10 cellular contexts compared by ENCODE assay signal in genomic region chr3:59451800-59452741, GRCh38.
DNase-seq lines count a peak whose midpoint lies in the region; ATAC-seq and TF ChIP-seq lines count a peak whose summit lies in the region.
"Had no signal": no experiment of that assay in that cellular context is flagged by ENCODE, and none has a peak within 500 bp of the region (broad histone marks: within the 10 kb centered on the region; RNA-seq: fewer than 3 reads in every experiment).

No MANE protein-coding gene starts in this region.

- H3K36me3 Mint-ChIP-seq in activated naive CD4-positive, alpha-beta T cell treated with anti-CD3 and anti-CD28 coated beads, Interleukin-2, amount 50 U/mL, for 24 hours = peaks cover 4% of the 10 kb centered on the region
- no peaks in the 10 kb centered on the region for H3K36me3 Mint-ChIP-seq in GM23338 (ENCODE audit: low read depth)

- H3K9me2 ChIP-seq in OCI-LY1 (ENCODE audit: low read depth, low read length) (no peaks in the 10 kb centered on the region), GM23338 (ENCODE audit: insufficient read depth) (no peaks in the 10 kb centered on the region)

- H3K79me2 ChIP-seq in OCI-LY1 (ENCODE audit: insufficient read depth, low read length) (no peaks in the 10 kb centered on the region), GM23338 (replicated peaks; ENCODE audit: insufficient read depth) (no peaks in the 10 kb centered on the region)

- H3K27me3 ChIP-seq in OCI-LY1 (ENCODE audit: insufficient read depth, low read length) = no peaks in the 10 kb centered on the region
- H3K27me3 ChIP-seq in effector memory CD4-positive, alpha-beta T cell (replicated peaks; ENCODE audit: control insufficient read depth, insufficient read depth, low read length, poor library complexity, severe bottlenecking) = no peaks in the 10 kb centered on the region
- no peaks in the 10 kb centered on the region for H3K27me3 ChIP-seq in upper lobe of right lung
- H3K27me3 ChIP-seq in GM23338 (ENCODE audit: insufficient read depth) = no peaks in the 10 kb centered on the region

- TF ChIP-seq CTCF in OCI-LY1 (IDR thresholded peaks at IDR 0.05; ENCODE audit: low read length) (no peak), upper lobe of right lung (IDR thresholded peaks at IDR 0.05) (no peak), GM23338 (conservative IDR thresholded peaks at IDR 0.05; ENCODE audit: low read depth in 2 of 2) (no peak)

- peaks cover 6% of the 10 kb centered on the region for H3K9me3 Mint-ChIP-seq in activated naive CD4-positive, alpha-beta T cell treated with anti-CD3 and anti-CD28 coated beads, Interleukin-2, amount 50 U/mL, for 24 hours
- H3K9me3 Mint-ChIP-seq in GM23338 = no peaks in the 10 kb centered on the region

- peak overlapping the region; percentile 56 for H3K4me2 ChIP-seq in OCI-LY1 (ENCODE audit: low read length)
- no peak overlapping the region for H3K4me2 ChIP-seq in GM23338
- H3K4me2 ChIP-seq: PC-9 had no signal

- H3K27ac ChIP-seq in OCI-LY1 (ENCODE audit: low read depth, low read length, poor library complexity, severe bottlenecking) (peak overlapping the region; percentile 94), upper lobe of right lung (peak overlapping the region; percentile 15), GM23338 (ENCODE audit: low read depth) (no peak overlapping the region)
- H3K27ac ChIP-seq in effector memory CD4-positive, alpha-beta T cell (ENCODE audit: insufficient read depth, low read length, poor library complexity, severe bottlenecking) = peak overlapping the region; percentile 76
- H3K27ac ChIP-seq: PC-9 had no signal

- H3K4me1 Mint-ChIP-seq in activated naive CD4-positive, alpha-beta T cell treated with anti-CD3 and anti-CD28 coated beads, Interleukin-2, amount 50 U/mL, for 24 hours = peaks cover 74% of the 10 kb centered on the region
- H3K4me1 Mint-ChIP-seq in GM23338 = no peaks in the 10 kb centered on the region

- no peaks in the 10 kb centered on the region for H3F3A ChIP-seq in OCI-LY1 (ENCODE audit: insufficient read depth, low read length)
- H3F3A ChIP-seq in GM23338 (replicated peaks; ENCODE audit: low read depth) = no peaks in the 10 kb centered on the region

- no peaks in the 10 kb centered on the region for H3K36me3 ChIP-seq in OCI-LY1 (ENCODE audit: insufficient read depth, low read length)
- H3K36me3 ChIP-seq in effector memory CD4-positive, alpha-beta T cell (ENCODE audit: control insufficient read depth, insufficient read depth, low read length) = no peaks in the 10 kb centered on the region
- no peaks in the 10 kb centered on the region for H3K36me3 ChIP-seq in upper lobe of right lung
- H3K36me3 ChIP-seq in GM23338 (ENCODE audit: insufficient read depth) = no peaks in the 10 kb centered on the region

- H4K20me1 ChIP-seq in OCI-LY1 (ENCODE audit: insufficient read depth, low read length) (no peaks in the 10 kb centered on the region), GM23338 (replicated peaks; ENCODE audit: insufficient read depth) (no peaks in the 10 kb centered on the region)

- H3K9me3 ChIP-seq in OCI-LY1 (ENCODE audit: low read length) (no peaks in the 10 kb centered on the region), upper lobe of right lung (no peaks in the 10 kb centered on the region)
- H3K9me3 ChIP-seq in effector memory CD4-positive, alpha-beta T cell (ENCODE audit: control insufficient read depth, low read length) = no peaks in the 10 kb centered on the region

- peak overlapping the region; percentile 53 for H3K9ac ChIP-seq in OCI-LY1 (ENCODE audit: low read length)

- no peaks in the 10 kb centered on the region for H3K27me3 Mint-ChIP-seq in activated naive CD4-positive, alpha-beta T cell treated with anti-CD3 and anti-CD28 coated beads, Interleukin-2, amount 50 U/mL, for 24 hours
- H3K27me3 Mint-ChIP-seq in GM23338 (ENCODE audit: insufficient read depth, low read depth, poor library complexity) = no peaks in the 10 kb centered on the region

- intact Hi-C loops in upper lobe of right lung (cut with DNase I) = no loop called here

- peak overlapping the region; percentile 97 for H3K27ac Mint-ChIP-seq in activated naive CD4-positive, alpha-beta T cell treated with anti-CD3 and anti-CD28 coated beads, Interleukin-2, amount 50 U/mL, for 24 hours
- H3K27ac Mint-ChIP-seq in GM23338 = no peak overlapping the region

- no peak for DNase-seq in activated naive CD4-positive, alpha-beta T cell treated with anti-CD3 and anti-CD28 coated beads, Interleukin-2, amount 50 U/mL, for 16 hours
- peak in 1 of 3 donors; percentile 6 for DNase-seq in effector memory CD4-positive, alpha-beta T cell
- no peak for DNase-seq in upper lobe of right lung
- DNase-seq in NCI-H510A (lab: John Stamatoyannopoulos, UW) = no peak
- DNase-seq in NCI-H1092 treated with DMSO at 0.1 percent for 48 hours (lab: John Stamatoyannopoulos, UW) = no peak
- DNase-seq in GM23338 (ENCODE audit: low spot score) = no peak
- DNase-seq: left colon, PC-9 had no signal

- peaks cover 28% of the 10 kb centered on the region for H3K4me1 ChIP-seq in OCI-LY1 (ENCODE audit: insufficient read depth, low read length, severe bottlenecking)
- peaks cover 30% of the 10 kb centered on the region for H3K4me1 ChIP-seq in effector memory CD4-positive, alpha-beta T cell (ENCODE audit: control insufficient read depth, insufficient read depth, low read length, poor library complexity, severe bottlenecking)
- peaks cover 5% of the 10 kb centered on the region for H3K4me1 ChIP-seq in upper lobe of right lung
- no peaks in the 10 kb centered on the region for H3K4me1 ChIP-seq in GM23338 (ENCODE audit: insufficient read depth)

- H2AFZ ChIP-seq in OCI-LY1 (ENCODE audit: low read length) (no peak overlapping the region), GM23338 (no peak overlapping the region)
- H2AFZ ChIP-seq: PC-9 had no signal

- H3K4me3 ChIP-seq in OCI-LY1 (ENCODE audit: low read depth, low read length, poor library complexity, severe bottlenecking) = peak overlapping the region; percentile 32
- H3K4me3 ChIP-seq in effector memory CD4-positive, alpha-beta T cell (ENCODE audit: insufficient read depth, low read depth, low read length, poor library complexity, severe bottlenecking) = no peak overlapping the region
- no peak overlapping the region for H3K4me3 ChIP-seq in upper lobe of right lung
- no peak overlapping the region for H3K4me3 ChIP-seq in GM23338
- H3K4me3 ChIP-seq: PC-9 had no signal

- ATAC-seq in upper lobe of right lung (no peak), GM23338 (no peak)

- H3K4me3 Mint-ChIP-seq in activated naive CD4-positive, alpha-beta T cell treated with anti-CD3 and anti-CD28 coated beads, Interleukin-2, amount 50 U/mL, for 24 hours = peak overlapping the region; percentile 77
- H3K4me3 Mint-ChIP-seq in GM23338 = no peak overlapping the region

TF ChIP-seq in GM23338, 12 proteins besides CTCF, POLR2A, EP300 and RAD21 (continues in another document):
- TF ChIP-seq REST (IDR thresholded peaks at IDR 0.05; ENCODE audit: unreplicated experiment) (no peak), STAT1 (IDR thresholded peaks at IDR 0.05; ENCODE audit: unreplicated experiment) (no peak), EZH2 (IDR thresholded peaks at IDR 0.05; ENCODE audit: low read depth, unreplicated experiment) (no peak), ZNF114 (CRISPR knock-in tag; IDR thresholded peaks at IDR 0.05) (no peak), ETS1 (IDR thresholded peaks at IDR 0.05) (no peak), JUNB (IDR thresholded peaks at IDR 0.05; ENCODE audit: unreplicated experiment) (no peak), EZH2phosphoT487 (IDR thresholded peaks at IDR 0.05; ENCODE audit: unreplicated experiment) (no peak)
